In the genomic region with DNA sequence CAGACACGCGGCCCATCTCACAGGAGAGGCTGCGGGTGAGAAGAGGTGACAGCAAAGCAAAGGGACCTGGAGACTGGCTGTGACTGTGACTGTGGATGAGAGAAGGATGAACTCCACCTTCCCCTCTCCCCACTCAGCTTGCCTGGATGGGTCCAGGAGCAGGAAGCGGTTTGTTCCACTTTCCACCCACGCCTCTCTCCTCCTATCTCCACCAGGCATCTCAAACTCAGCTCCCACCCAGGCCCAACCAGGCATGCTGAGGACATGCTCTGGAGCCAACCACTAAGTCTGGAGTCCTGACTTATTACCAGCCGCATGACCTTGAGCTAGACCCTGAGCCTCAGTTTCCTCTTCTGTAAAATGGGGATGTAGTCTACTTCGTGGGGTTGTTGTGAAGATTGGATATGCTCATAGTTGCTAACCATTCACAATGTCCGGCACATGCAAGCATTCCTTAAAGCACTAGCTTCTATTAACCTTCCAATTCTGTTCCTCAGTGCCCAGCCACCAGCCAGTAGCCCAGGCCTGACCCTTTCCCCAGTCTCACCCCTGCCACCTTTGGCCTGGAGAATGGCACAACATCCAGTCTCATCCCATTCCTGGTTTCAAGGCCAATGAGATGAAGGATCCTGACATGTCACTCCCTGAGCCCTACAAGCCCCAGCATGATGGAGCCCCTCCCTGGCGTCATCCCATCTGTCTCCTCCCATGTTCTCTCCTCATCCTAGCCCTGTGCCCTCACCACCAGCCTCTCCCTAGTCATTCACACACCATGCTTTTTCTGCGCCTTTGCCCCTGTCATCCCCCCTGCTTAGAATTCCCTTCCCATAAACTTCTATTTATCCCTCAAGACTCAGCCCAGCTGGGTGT, we compare ENCODE assay signal across 22 cellular contexts. TPM values are rescaled to one million over a fixed set of nuclear protein-coding genes. Genes with fewer than 3 reads are reported as not detected.
DNase-seq lines count a peak whose midpoint lies in the region; ATAC-seq and TF ChIP-seq lines count a peak whose summit lies in the region.
"Had no signal": no experiment of that assay in that cellular context is flagged by ENCODE, and none has a peak within 500 bp of the region (broad histone marks: within the 10 kb centered on the region; RNA-seq: fewer than 3 reads in every experiment).

No MANE protein-coding gene starts in this region.

- peak; percentile 56 for DNase-seq in RWPE1 (ENCODE audit: low spot score)
- no peak for DNase-seq in hepatocyte (ENCODE audit: low spot score)
- DNase-seq in OCI-LY7 (ENCODE audit: low spot score): no peak
- no peak for DNase-seq in PC-3
- DNase-seq: adrenal gland; CD4-positive, CD25-positive, alpha-beta regulatory T cell; MM.1S; NCI-H2081; sigmoid colon; stimulated activated CD4-positive, alpha-beta T cell treated with anti-CD3 and anti-CD28 coated beads, Interleukin-4, amount 100 ng/mL, for 24 hours; tibial artery had no signal

- intact Hi-C loops in OCI-LY7 (cut with micrococcal nuclease; ENCODE audit: unreplicated experiment) (no loop called here), PC-3 (cut with micrococcal nuclease) (no loop called here)

- H3K4me1 ChIP-seq in BLaER1 treated with 17β-estradiol and CSF1 and Interleukin-3, amounts not matched to agents 10 nM and 100 nM: peaks cover 10 to 22% (median 17%) of the 10 kb centered on the region in 10 experiments; a peak in 19 of 20 replicates
- peaks cover 8% of the 10 kb centered on the region; the same call in 1 of the 2 replicates for H3K4me1 ChIP-seq in ES-I3 (ENCODE audit: insufficient read depth, low read length)
- peaks cover 5% of the 10 kb centered on the region for H3K4me1 ChIP-seq in hepatocyte (ENCODE audit: insufficient read depth)
- H3K4me1 ChIP-seq in OCI-LY7 (ENCODE audit: insufficient read depth, low read length, poor library complexity, severe bottlenecking): no peaks in the 10 kb centered on the region
- H3K4me1 ChIP-seq in PC-3 (ENCODE audit: insufficient read depth, low read length): no peaks in the 10 kb centered on the region
- H3K4me1 ChIP-seq: adrenal gland had no signal

- 0 out of 22 replicates have a peak overlapping the region, but pooled peaks of 2 of the 11 experiments have one; percentile 4 to 22 for H3K9ac ChIP-seq in BLaER1 treated with 17β-estradiol and CSF1 and Interleukin-3, amounts not matched to agents 10 nM and 100 nM
- H3K9ac ChIP-seq in ES-I3 (ENCODE audit: low read depth, low read length) (peak overlapping the region; percentile 32; the same call in 1 of the 2 replicates), PC-3 (ENCODE audit: low read length) (no peak overlapping the region)

- BruUV-seq in OCI-LY7 (replicated peaks; lab: Mats Ljungman, UMichigan) (no TSS peak), PC-3 (replicated peaks; lab: Mats Ljungman, UMichigan) (no TSS peak)

- no peaks in the 10 kb centered on the region for H3K9me3 ChIP-seq in BLaER1 treated with 17β-estradiol and CSF1 and Interleukin-3, amounts not matched to agents 10 nM and 100 nM (replicated peaks in 1 of 11)
- H3K9me3 ChIP-seq in ES-I3 (ENCODE audit: control insufficient read depth, insufficient read depth, low read length): no peaks in the 10 kb centered on the region
- no peaks in the 10 kb centered on the region for H3K9me3 ChIP-seq in hepatocyte (ENCODE audit: low read depth)
- H3K9me3 ChIP-seq in OCI-LY7 (ENCODE audit: low read length): no peaks in the 10 kb centered on the region
- H3K9me3 ChIP-seq in PC-3 (ENCODE audit: low read length): no peaks in the 10 kb centered on the region
- H3K9me3 ChIP-seq: adrenal gland, gastroesophageal sphincter, sigmoid colon, tibial artery had no signal

- H4K20me1 ChIP-seq in BLaER1 treated with 17β-estradiol and CSF1 and Interleukin-3, amounts not matched to agents 10 nM and 100 nM: peaks cover 0 to 41% (median 0%) of the 10 kb centered on the region in 11 experiments; a peak in 6 of 22 replicates
- H4K20me1 ChIP-seq in hepatocyte (ENCODE audit: insufficient read depth, poor library complexity, severe bottlenecking) (no peaks in the 10 kb centered on the region), OCI-LY7 (ENCODE audit: insufficient read depth, low read length) (no peaks in the 10 kb centered on the region), PC-3 (ENCODE audit: low read length) (no peaks in the 10 kb centered on the region)

- no peaks in the 10 kb centered on the region for H3F3A ChIP-seq in PC-3 (ENCODE audit: low read length, unreplicated experiment)

- no peaks in the 10 kb centered on the region for H3K9me2 ChIP-seq in hepatocyte (replicated peaks; ENCODE audit: insufficient read depth)
- no peaks in the 10 kb centered on the region for H3K9me2 ChIP-seq in OCI-LY7 (ENCODE audit: insufficient read depth, low read length)
- no peaks in the 10 kb centered on the region for H3K9me2 ChIP-seq in PC-3 (replicated peaks; ENCODE audit: low read length)

- no peaks in the 10 kb centered on the region for H3K79me2 ChIP-seq in hepatocyte
- H3K79me2 ChIP-seq in OCI-LY7 (ENCODE audit: insufficient read depth, low read depth, low read length): no peaks in the 10 kb centered on the region
- no peaks in the 10 kb centered on the region for H3K79me2 ChIP-seq in PC-3 (ENCODE audit: low read length)

- peak overlapping the region in 2 of 10 experiments; percentile 18 to 28; a peak in 1 of 20 replicates for H3K4me3 ChIP-seq in BLaER1 treated with 17β-estradiol and CSF1 and Interleukin-3, amounts not matched to agents 10 nM and 100 nM
- no peak overlapping the region for H3K4me3 ChIP-seq in hepatocyte
- H3K4me3 ChIP-seq in OCI-LY7 (ENCODE audit: low read depth, low read length, poor library complexity, severe bottlenecking): no peak overlapping the region
- H3K4me3 ChIP-seq in PC-3 (ENCODE audit: low read length): no peak overlapping the region
- H3K4me3 ChIP-seq: adrenal gland, GM12878, sigmoid colon, tibial artery had no signal

- POLR2A ChIA-PET in RWPE1 (lab: Yijun Ruan, JAX; ENCODE audit: low non-redundant PET): no interaction called here
- POLR2A ChIA-PET in OCI-LY7 (lab: Charles Lee): no interaction called here
- POLR2A ChIA-PET in PC-3 (lab: Charles Lee; ENCODE audit: unreplicated experiment): no interaction called here

- TF ChIP-seq CTCF in RWPE1 (conservative IDR thresholded peaks at IDR 0.05; ENCODE audit: low read depth): no peak
- no peak for TF ChIP-seq CTCF in hepatocyte (IDR thresholded peaks at IDR 0.05; ENCODE audit: poor library complexity)
- TF ChIP-seq CTCF in OCI-LY7 (conservative IDR thresholded peaks at IDR 0.05; ENCODE audit: low read length): no peak
- TF ChIP-seq CTCF in PC-3 (conservative IDR thresholded peaks at IDR 0.05; ENCODE audit: low read depth, low read length): no peak

- H3K27ac ChIP-seq in BLaER1 treated with 17β-estradiol and CSF1 and Interleukin-3, amounts not matched to agents 10 nM and 100 nM: no peak overlapping the region
- H3K27ac ChIP-seq in RWPE1: no peak overlapping the region
- H3K27ac ChIP-seq in hepatocyte: no peak overlapping the region
- no peak overlapping the region for H3K27ac ChIP-seq in OCI-LY7 (ENCODE audit: low read depth, low read length, poor library complexity, severe bottlenecking)
- H3K27ac ChIP-seq in PC-3 (ENCODE audit: low read length): no peak overlapping the region
- H3K27ac ChIP-seq: adrenal gland, gastroesophageal sphincter, sigmoid colon, tibial artery had no signal

- H3K36me3 ChIP-seq in BLaER1 treated with 17β-estradiol and CSF1 and Interleukin-3, amounts not matched to agents 10 nM and 100 nM: no peaks in the 10 kb centered on the region
- H3K36me3 ChIP-seq in ES-I3 (ENCODE audit: insufficient read depth, low read length) (no peaks in the 10 kb centered on the region), hepatocyte (replicated peaks; ENCODE audit: insufficient read depth, low read depth) (no peaks in the 10 kb centered on the region), OCI-LY7 (ENCODE audit: insufficient read depth, low read length) (no peaks in the 10 kb centered on the region), PC-3 (ENCODE audit: low read depth, low read length) (no peaks in the 10 kb centered on the region)
- H3K36me3 ChIP-seq: adrenal gland, gastroesophageal sphincter, sigmoid colon, tibial artery had no signal

- peak overlapping the region; percentile 41 to 71 (median 61) for H3K4me2 ChIP-seq in BLaER1 treated with 17β-estradiol and CSF1 and Interleukin-3, amounts not matched to agents 10 nM and 100 nM
- peak overlapping the region; percentile 62 for H3K4me2 ChIP-seq in hepatocyte
- no peak overlapping the region for H3K4me2 ChIP-seq in OCI-LY7 (ENCODE audit: low read length)
- H3K4me2 ChIP-seq in PC-3 (ENCODE audit: low read length): no peak overlapping the region

- peaks cover 27 to 38% (median 34%) of the 10 kb centered on the region in 11 experiments for H3K27me3 ChIP-seq in BLaER1 treated with 17β-estradiol and CSF1 and Interleukin-3, amounts not matched to agents 10 nM and 100 nM
- H3K27me3 ChIP-seq in hepatocyte (peaks cover 26% of the 10 kb centered on the region), PC-3 (ENCODE audit: low read length) (no peaks in the 10 kb centered on the region)

- CTCF ChIA-PET in RWPE1 (lab: Yijun Ruan, JAX) (interaction anchor here (0.6 to 1.6 kb wide), 2 partner anchors 25 to 54 kb away, joined by 3 to 5 read pairs; no protein-coding TSS in a partner anchor), OCI-LY7 (lab: Charles Lee; ENCODE audit: unreplicated experiment) (no interaction called here), PC-3 (lab: Charles Lee) (no interaction called here)

- 82% methylated on average over 10 of the region's 10 CpGs for WGBS in hepatocyte (ENCODE audit: low lambda C conversion rate, missing lambda C conversion rate)

- ATAC-seq in GM21737 (IDR thresholded peaks at IDR 0.05; ENCODE audit: unreplicated experiment) (no peak), PC-3 (no peak)
- ATAC-seq: gastroesophageal sphincter, GM12878 had no signal

- H2AFZ ChIP-seq in hepatocyte: no peak overlapping the region
- H2AFZ ChIP-seq in OCI-LY7 (ENCODE audit: low read length): no peak overlapping the region
- no peak overlapping the region for H2AFZ ChIP-seq in PC-3 (ENCODE audit: low read length)

RNA-seq across cellular contexts. Expression of a gene that starts 2.3 kb away (rescaled TPM):
- not detected in 2 replicates for total RNA-seq in hepatocyte
- not detected in 2 replicates for polyA plus RNA-seq in hepatocyte
- not detected in 2 replicates for total RNA-seq in OCI-LY7 (2014; rRNA removed; shearing (Covaris generic))
- total RNA-seq in OCI-LY7 (2022): 0.21 TPM in 1 of 2 replicates, not detected in the other
- not detected in 2 replicates for total RNA-seq in PC-3 (2014; rRNA removed)
- total RNA-seq: CD4-positive, CD25-positive, alpha-beta regulatory T cell; GM12878; RPMI7951; sigmoid colon; T-helper 1 cell treated with Interleukin-12 subunit alpha and Interleukin-12 subunit beta and Interleukin-4 antibody, amounts not matched to agents 30 ng/mL and 1 ng/mL, for 36 hours had no signal
- polyA plus RNA-seq: CD4-positive, CD25-positive, alpha-beta regulatory T cell had no signal

RNA-seq across cellular contexts. Expression of a gene that starts 9.9 kb away (rescaled TPM):
- total RNA-seq in hepatocyte: not detected in 2 replicates
- not detected in 2 replicates for polyA plus RNA-seq in hepatocyte
- not detected in 2 replicates for total RNA-seq in OCI-LY7 (2014; rRNA removed; shearing (Covaris generic))
- not detected in 2 replicates for total RNA-seq in OCI-LY7 (2022)
- total RNA-seq in PC-3 (2014; rRNA removed): not detected in 2 replicates
- total RNA-seq: CD4-positive, CD25-positive, alpha-beta regulatory T cell; cerebellum; gastroesophageal sphincter; GM12878; H4; HT-29; mesenteric fat pad; RPMI7951; sigmoid colon; T-helper 1 cell treated with Interleukin-12 subunit alpha and Interleukin-12 subunit beta and Interleukin-4 antibody, amounts not matched to agents 30 ng/mL and 1 ng/mL, for 36 hours had no signal
- polyA plus RNA-seq: CD4-positive, CD25-positive, alpha-beta regulatory T cell had no signal

RNA-seq across cellular contexts. Expression of a gene that starts 19.3 kb away (rescaled TPM):
- total RNA-seq in hepatocyte (7.4 and 7.6 TPM in 2 replicates), OCI-LY7 (2022) (not detected in 2 replicates), PC-3 (2014; rRNA removed) (0.52 and 0.77 TPM in 2 replicates)
- polyA plus RNA-seq in hepatocyte: 7.1 and 8.4 TPM in 2 replicates
- total RNA-seq in OCI-LY7 (2014; rRNA removed; shearing (Covaris generic)): not detected in 2 replicates
- total RNA-seq: CD4-positive, CD25-positive, alpha-beta regulatory T cell; GM12878 had no signal
- polyA plus RNA-seq: GM12878 had no signal

RNA-seq across cellular contexts. Expression of a gene that starts 44.7 kb away (rescaled TPM):
- 11.2 and 18.0 TPM in 2 replicates for total RNA-seq in hepatocyte
- polyA plus RNA-seq in hepatocyte: 10.8 and 12.0 TPM in 2 replicates
- total RNA-seq in OCI-LY7 (2014; rRNA removed; shearing (Covaris generic)): not detected in 2 replicates
- total RNA-seq in OCI-LY7 (2022): not detected in 2 replicates
- total RNA-seq in PC-3 (2014; rRNA removed): 1.6 and 2.4 TPM in 2 replicates
- total RNA-seq: CD4-positive, CD25-positive, alpha-beta regulatory T cell; GM12878; RPMI7951; T-helper 1 cell treated with Interleukin-12 subunit alpha and Interleukin-12 subunit beta and Interleukin-4 antibody, amounts not matched to agents 30 ng/mL and 1 ng/mL, for 36 hours had no signal
- polyA plus RNA-seq: GM12878 had no signal

RNA-seq across cellular contexts. Expression of a gene that starts 58.5 kb away (rescaled TPM):
- total RNA-seq in hepatocyte (36.1 and 48.2 TPM in 2 replicates), OCI-LY7 (2022) (256 and 279 TPM in 2 replicates), PC-3 (2014; rRNA removed) (32.4 and 48.1 TPM in 2 replicates)
- 14.8 and 15.7 TPM in 2 replicates for polyA plus RNA-seq in hepatocyte
- total RNA-seq in OCI-LY7 (2014; rRNA removed; shearing (Covaris generic)): 61.9 and 65.9 TPM in 2 replicates

Comparison
In these comparisons a context has a peak if more than half of its experiments do, and no peak if none do; other contexts are left out.
1. H3K4me2 ChIP-seq: peak in BLaER1 treated with 17β-estradiol and CSF1 and Interleukin-3, amounts not matched to agents 10 nM and 100 nM (11 of 11) and hepatocyte (single experiment); none in OCI-LY7 (single experiment) and PC-3 (single experiment).